8 cellular contexts compared by ENCODE assay signal in the genomic region with DNA sequence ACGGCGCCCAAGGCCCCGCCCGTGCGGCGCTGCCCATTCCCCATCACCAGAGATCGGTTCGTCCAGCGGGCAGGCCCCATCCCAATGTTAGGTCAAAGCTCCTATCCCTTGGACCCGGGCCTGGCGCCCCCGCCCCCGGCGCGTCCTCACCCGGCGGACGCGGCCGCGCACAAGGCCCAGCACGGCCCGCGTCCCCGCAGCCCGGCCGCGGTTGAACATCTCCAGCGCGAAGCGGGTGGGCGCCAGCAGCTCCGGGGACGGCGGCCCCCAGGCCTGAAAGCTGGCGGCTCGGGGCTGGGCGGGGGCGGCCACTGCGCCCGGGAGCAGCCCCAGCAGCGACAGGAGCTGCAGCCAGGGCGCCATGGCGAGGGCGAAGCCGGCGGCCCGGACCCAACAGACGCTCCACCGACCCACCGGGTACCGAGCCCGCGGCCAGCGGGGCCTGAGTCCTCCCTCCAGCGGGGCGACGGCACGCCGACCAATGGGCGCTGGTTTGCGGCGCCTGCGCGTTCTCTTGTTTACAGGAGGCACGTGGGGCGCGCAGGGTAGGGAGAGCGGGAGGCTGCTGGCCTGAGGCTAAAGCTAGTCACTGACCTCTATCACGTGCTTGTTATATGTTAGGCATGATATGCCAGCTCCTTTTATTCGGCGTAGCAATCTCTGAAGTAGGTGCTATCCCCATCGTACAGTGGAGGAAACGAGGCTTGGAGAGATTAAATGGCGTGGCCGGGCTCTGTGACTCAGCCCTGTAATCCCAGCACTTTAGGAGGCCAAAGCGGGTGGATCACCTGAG. TPM values are rescaled to one million over a fixed set of nuclear protein-coding genes. Genes with fewer than 3 reads are reported as not detected.
DNase-seq lines count a peak whose midpoint lies in the region; ATAC-seq and TF ChIP-seq lines count a peak whose summit lies in the region.

A gene (minus strand): TSS at position 483 of the 793 bp plus-strand sequence. CDS start 120 bp downstream, at position 363.

- peak within 1 kb of the TSS; percentile 50 for H3K9ac ChIP-seq in mucosa of stomach (ENCODE audit: low read length)

- no peaks in the 10 kb centered on the region for H3K9me3 ChIP-seq in mucosa of stomach (ENCODE audit: control insufficient read depth, low read length)

- H3K27me3 ChIP-seq in BJ (ENCODE audit: control insufficient read depth, insufficient read depth, low read length) (no peaks in the 10 kb centered on the region), mucosa of stomach (ENCODE audit: control insufficient read depth, insufficient read depth, low read length) (peaks cover 9% of the 10 kb centered on the region)

- no peak for TF ChIP-seq CTCF in BJ (IDR thresholded peaks at IDR 0.05; ENCODE audit: insufficient read depth, low read depth, low read length)
- no peak for TF ChIP-seq CTCF in epithelial cell of esophagus (IDR thresholded peaks at IDR 0.05; ENCODE audit: insufficient read depth, low read depth, low read length, missing control alignments)

- H3K4me3 Mint-ChIP-seq in stimulated activated effector memory CD8-positive, alpha-beta T cell treated with anti-CD3 and anti-CD28 coated beads, Interleukin-12 subunit alpha, Interleukin-12 subunit beta, amount 100 ng/mL, for 72 hours: peak within 1 kb of the TSS; percentile 67

- peaks cover 3% of the 10 kb centered on the region for H3K36me3 ChIP-seq in BJ (ENCODE audit: control insufficient read depth, insufficient read depth, low read length)
- no peaks in the 10 kb centered on the region for H3K36me3 ChIP-seq in mucosa of stomach (ENCODE audit: control insufficient read depth, insufficient read depth, low read length)

- H3K27ac Mint-ChIP-seq in stimulated activated effector memory CD8-positive, alpha-beta T cell treated with anti-CD3 and anti-CD28 coated beads, Interleukin-12 subunit alpha, Interleukin-12 subunit beta, amount 100 ng/mL, for 72 hours: peak within 1 kb of the TSS; percentile 40

- no peaks in the 10 kb centered on the region for H3K36me3 Mint-ChIP-seq in stimulated activated effector memory CD8-positive, alpha-beta T cell treated with anti-CD3 and anti-CD28 coated beads, Interleukin-12 subunit alpha, Interleukin-12 subunit beta, amount 100 ng/mL, for 72 hours

- H3K4me1 Mint-ChIP-seq in stimulated activated effector memory CD8-positive, alpha-beta T cell treated with anti-CD3 and anti-CD28 coated beads, Interleukin-12 subunit alpha, Interleukin-12 subunit beta, amount 100 ng/mL, for 72 hours: peaks cover 5% of the 10 kb centered on the region

- POLR2A ChIA-PET in BJ (lab: Charles Lee): no interaction called here

- peaks cover 8% of the 10 kb centered on the region for H3K4me1 ChIP-seq in mucosa of stomach (ENCODE audit: control insufficient read depth, insufficient read depth, low read length)

- CTCF ChIA-PET in BJ (lab: Yijun Ruan, JAX): interaction anchor here (1.0 to 3.3 kb wide), 6 partner anchors 10 to 127 kb away, joined by 3 to 18 read pairs (median 6); a partner anchor contains a TSS

- ATAC-seq in HG03039 (IDR thresholded peaks at IDR 0.05; ENCODE audit: unreplicated experiment): peak; percentile 61
- ATAC-seq in stimulated activated effector memory CD8-positive, alpha-beta T cell treated with anti-CD3 and anti-CD28 coated beads, Interleukin-12 subunit alpha, Interleukin-12 subunit beta, amount 100 ng/mL, for 72 hours: peak; percentile 92
- ATAC-seq in HG03378 (IDR thresholded peaks at IDR 0.05; ENCODE audit: unreplicated experiment): no peak

- DNase-seq in BJ (ENCODE audit: low read depth): no peak
- DNase-seq in NOMO-1 (lab: John Stamatoyannopoulos, UW; ENCODE audit: unreplicated experiment in 2 of 2): peak; percentile 36 to 40
- DNase-seq in activated T-cell treated with anti-CD3 and anti-CD28 coated beads, Interleukin-2, amount 50 U/mL, for 1 hour: peak; percentile 74
- peak; percentile 76 for DNase-seq in epithelial cell of esophagus (ENCODE audit: low read depth)
- DNase-seq in stimulated activated effector memory CD8-positive, alpha-beta T cell treated with anti-CD3 and anti-CD28 coated beads, Interleukin-12 subunit alpha, Interleukin-12 subunit beta, amount 100 ng/mL, for 72 hours (ENCODE audit: low spot score in 2 of 2): peak; percentile 58 to 81

- peak within 1 kb of the TSS; percentile 45 for H3K4me3 ChIP-seq in BJ (ENCODE audit: low read depth, low read length)
- H3K4me3 ChIP-seq in epithelial cell of esophagus (ENCODE audit: low read length): peak within 1 kb of the TSS; percentile 38
- H3K4me3 ChIP-seq in mucosa of stomach (ENCODE audit: low read length): peak within 1 kb of the TSS; percentile 28

- H3K9me3 Mint-ChIP-seq in stimulated activated effector memory CD8-positive, alpha-beta T cell treated with anti-CD3 and anti-CD28 coated beads, Interleukin-12 subunit alpha, Interleukin-12 subunit beta, amount 100 ng/mL, for 72 hours: no peaks in the 10 kb centered on the region

RNA-seq across cellular contexts. Expression of the gene that starts here (rescaled TPM):
- 30.4 and 44.0 TPM in 2 replicates for polyA plus RNA-seq in BJ (2011; rRNA removed)
- 8.6 and 9.0 TPM in 2 replicates for polyA minus RNA-seq in BJ (2011; rRNA and poly(A)+ RNA removed)
